ENCODE assay signal across 12 cellular contexts in genomic region chr4:38610844-38611550, GRCh38. TPM values are rescaled to one million over a fixed set of nuclear protein-coding genes. Genes with fewer than 3 reads are reported as not detected.
A peak's percentile ranks its signal among the peaks of the same experiment; 100 is the strongest.
DNase-seq lines count a peak whose midpoint lies in the region; ATAC-seq and TF ChIP-seq lines count a peak whose summit lies in the region.
"Had no signal": no experiment of that assay in that cellular context is flagged by ENCODE, and none has a peak within 500 bp of the region (broad histone marks: within the 10 kb centered on the region; RNA-seq: fewer than 3 reads in every experiment).

No MANE protein-coding gene starts in this region.

- no peaks in the 10 kb centered on the region for H3K27me3 ChIP-seq in right atrium auricular region
- H3K27me3 ChIP-seq in psoas muscle (ENCODE audit: insufficient read depth in 3 of 3, low read length in 2 of 3): no peaks in the 10 kb centered on the region

- no peak for ATAC-seq in psoas muscle
- no peak for ATAC-seq in stimulated activated effector memory CD8-positive, alpha-beta T cell treated with anti-CD3 and anti-CD28 coated beads, Interleukin-12 subunit alpha, Interleukin-12 subunit beta, amount 100 ng/mL, for 72 hours

- no peak for DNase-seq in CD14-positive monocyte (ENCODE audit: low spot score)
- peak; percentile 7 for DNase-seq in NCI-H2227 treated with DMSO at 0.1 percent for 48 hours (lab: John Stamatoyannopoulos, UW)
- DNase-seq in right atrium auricular region (ENCODE audit: low spot score): peak; percentile 55
- peak; percentile 30 for DNase-seq in osteocyte (ENCODE audit: extremely low spot score, unreplicated experiment)
- no peak for DNase-seq in psoas muscle
- no peak for DNase-seq in stimulated activated CD4-positive, alpha-beta T cell treated with anti-CD3 and anti-CD28 coated beads, Interleukin-2, amount 100 ng/mL, for 48 hours
- no peak for DNase-seq in HuH-7.5 (ENCODE audit: low spot score)
- DNase-seq in stimulated activated effector memory CD8-positive, alpha-beta T cell treated with anti-CD3 and anti-CD28 coated beads, Interleukin-12 subunit alpha, Interleukin-12 subunit beta, amount 100 ng/mL, for 72 hours (ENCODE audit: low spot score in 2 of 2): no peak
- DNase-seq: activated CD4-positive, alpha-beta T cell treated with anti-CD3 and anti-CD28 coated beads, Interleukin-2, amount 50 U/mL, for 48 hours; kidney glomerular epithelial cell had no signal

- H3K9me3 Mint-ChIP-seq in CD14-positive monocyte (peaks cover 0 to 2% (median 0%) of the 10 kb centered on the region in 7 donors), osteocyte (ENCODE audit: unreplicated experiment) (no peaks in the 10 kb centered on the region)
- H3K9me3 Mint-ChIP-seq in stimulated activated effector memory CD8-positive, alpha-beta T cell treated with anti-CD3 and anti-CD28 coated beads, Interleukin-12 subunit alpha, Interleukin-12 subunit beta, amount 100 ng/mL, for 72 hours: no peaks in the 10 kb centered on the region
- H3K9me3 Mint-ChIP-seq: central memory CD8-positive, alpha-beta T cell had no signal

- no peak for TF ChIP-seq CTCF in CD14-positive monocyte (IDR thresholded peaks at IDR 0.05)
- no peak for TF ChIP-seq CTCF in right atrium auricular region (IDR thresholded peaks at IDR 0.05)
- no peak for TF ChIP-seq CTCF in osteocyte (IDR thresholded peaks at IDR 0.05)
- no peak for TF ChIP-seq CTCF in psoas muscle (IDR thresholded peaks at IDR 0.05)

- 55 to 66% (median 55%) methylated on average over 11 of the region's 11 CpGs for WGBS in psoas muscle, 3 donors

- H3K27ac ChIP-seq in right atrium auricular region (no peak overlapping the region), psoas muscle (no peak overlapping the region)
- H3K27ac ChIP-seq: HL-60 had no signal

- peak overlapping the region; percentile 2 to 88 (median 54) for H3K27ac Mint-ChIP-seq in CD14-positive monocyte
- no peak overlapping the region for H3K27ac Mint-ChIP-seq in osteocyte (ENCODE audit: unreplicated experiment)
- no peak overlapping the region for H3K27ac Mint-ChIP-seq in stimulated activated effector memory CD8-positive, alpha-beta T cell treated with anti-CD3 and anti-CD28 coated beads, Interleukin-12 subunit alpha, Interleukin-12 subunit beta, amount 100 ng/mL, for 72 hours

- H3K4me3 Mint-ChIP-seq in CD14-positive monocyte (peak overlapping the region in 1 of 2 donors; percentile 51), osteocyte (ENCODE audit: unreplicated experiment) (no peak overlapping the region)
- H3K4me3 Mint-ChIP-seq in stimulated activated effector memory CD8-positive, alpha-beta T cell treated with anti-CD3 and anti-CD28 coated beads, Interleukin-12 subunit alpha, Interleukin-12 subunit beta, amount 100 ng/mL, for 72 hours: no peak overlapping the region
- H3K4me3 Mint-ChIP-seq: central memory CD8-positive, alpha-beta T cell had no signal

- no peaks in the 10 kb centered on the region for H3K36me3 Mint-ChIP-seq in CD14-positive monocyte
- H3K36me3 Mint-ChIP-seq in osteocyte (ENCODE audit: unreplicated experiment): no peaks in the 10 kb centered on the region
- H3K36me3 Mint-ChIP-seq in stimulated activated effector memory CD8-positive, alpha-beta T cell treated with anti-CD3 and anti-CD28 coated beads, Interleukin-12 subunit alpha, Interleukin-12 subunit beta, amount 100 ng/mL, for 72 hours: no peaks in the 10 kb centered on the region

- no peaks in the 10 kb centered on the region for H3K36me3 ChIP-seq in right atrium auricular region
- H3K36me3 ChIP-seq in psoas muscle (ENCODE audit: insufficient read depth in 1 of 2, low read depth in 1 of 2): no peaks in the 10 kb centered on the region

- H3K9me3 ChIP-seq in right atrium auricular region (no peaks in the 10 kb centered on the region), psoas muscle (no peaks in the 10 kb centered on the region)

- no peak overlapping the region for H3K4me3 ChIP-seq in right atrium auricular region
- H3K4me3 ChIP-seq in psoas muscle: no peak overlapping the region

- intact Hi-C loops in CD14-positive monocyte (cut with micrococcal nuclease) (no loop called here), psoas muscle (cut with DNase I) (no loop called here)

- peaks cover 47% of the 10 kb centered on the region for H3K4me1 Mint-ChIP-seq in CD14-positive monocyte
- H3K4me1 Mint-ChIP-seq in osteocyte (ENCODE audit: unreplicated experiment): peaks cover 11% of the 10 kb centered on the region
- peaks cover 14% of the 10 kb centered on the region for H3K4me1 Mint-ChIP-seq in stimulated activated effector memory CD8-positive, alpha-beta T cell treated with anti-CD3 and anti-CD28 coated beads, Interleukin-12 subunit alpha, Interleukin-12 subunit beta, amount 100 ng/mL, for 72 hours

- peaks cover 0 to 6% of the 10 kb centered on the region in 2 donors for H3K4me1 ChIP-seq in right atrium auricular region
- peaks cover 13% of the 10 kb centered on the region for H3K4me1 ChIP-seq in psoas muscle

- H3K27me3 Mint-ChIP-seq in CD14-positive monocyte (ENCODE audit: low read depth in 3 of 3) (peaks cover 0 to 7% (median 0%) of the 10 kb centered on the region in 3 donors), osteocyte (ENCODE audit: unreplicated experiment) (no peaks in the 10 kb centered on the region)
- H3K27me3 Mint-ChIP-seq: central memory CD8-positive, alpha-beta T cell had no signal

RNA-seq across cellular contexts. Expression of gene KLF3, which starts 53.0 kb away (rescaled TPM):
- polyA plus RNA-seq in CD14-positive monocyte (10 to 100 TPM; 46.3 to 53.9 TPM), psoas muscle (10 to 100 TPM in 2 of 3 donors, 1 to 10 TPM in 1; 8.9 to 14.7 (median 12.2) TPM)
- total RNA-seq in right atrium auricular region (10 to 100 TPM; 22.6 to 28.8 TPM), osteocyte (42.4 and 43.7 TPM in 2 replicates), psoas muscle (10 to 100 TPM; 14.2 to 29.1 (median 18.5) TPM)

Comparison
In these comparisons a context has a peak if more than half of its experiments do, and no peak if none do; other contexts are left out.
1. DNase-seq: peak in NCI-H2227 treated with DMSO at 0.1 percent for 48 hours (single experiment), right atrium auricular region (single experiment) and osteocyte (single experiment); none in CD14-positive monocyte (single experiment), psoas muscle (0 of 2), stimulated activated CD4-positive, alpha-beta T cell treated with anti-CD3 and anti-CD28 coated beads, Interleukin-2, amount 100 ng/mL, for 48 hours (0 of 2), HuH-7.5 (single experiment) and stimulated activated effector memory CD8-positive, alpha-beta T cell treated with anti-CD3 and anti-CD28 coated beads, Interleukin-12 subunit alpha, Interleukin-12 subunit beta, amount 100 ng/mL, for 72 hours (0 of 2).
2. H3K27ac Mint-ChIP-seq: peak in CD14-positive monocyte (7 of 7); none in osteocyte (single experiment) and stimulated activated effector memory CD8-positive, alpha-beta T cell treated with anti-CD3 and anti-CD28 coated beads, Interleukin-12 subunit alpha, Interleukin-12 subunit beta, amount 100 ng/mL, for 72 hours (single experiment).